In genomic region chr1:200693327-200693726, GRCh38 we compare ENCODE assay signal across 25 cellular contexts.
"Had no signal": no experiment of that assay in that cellular context is flagged by ENCODE, and none has a peak within 500 bp of the region (broad histone marks: within the 10 kb centered on the region; RNA-seq: fewer than 3 reads in every experiment).

No MANE protein-coding gene starts in this region.

- H3K27ac Mint-ChIP-seq: activated CD4-positive, alpha-beta T cell treated with anti-CD3 and anti-CD28 coated beads, Interleukin-2, amount 10 ng/mL, durations not matched to agents 24 days and 14 days; activated CD8-positive, alpha-beta memory T cell treated with anti-CD3 and anti-CD28 coated beads, Interleukin-2, amount 10 ng/mL, durations not matched to agents 7 days and 5 days; activated CD8-positive, alpha-beta T cell treated with anti-CD3 and anti-CD28 coated beads for 36 hours; activated naive CD4-positive, alpha-beta T cell treated with anti-CD3 and anti-CD28 coated beads, Interleukin-2, amount 50 U/mL, for 24 hours; brain; dendritic cell treated with granulocyte-macrophage colony-stimulating factor and Interleukin-4, amounts not matched to agents 40 ng/mL and 50 ng/mL, for 4 days; natural killer cell; type B pancreatic cell had no signal

- H3K36me3 ChIP-seq: heart left ventricle, left lung, sigmoid colon, thoracic aorta, vagina had no signal

- H3K4me3 ChIP-seq: heart left ventricle, left lung, sigmoid colon, thoracic aorta, vagina had no signal

- ATAC-seq: activated CD8-positive, alpha-beta memory T cell treated with anti-CD3 and anti-CD28 coated beads, Interleukin-2, amount 10 ng/mL, durations not matched to agents 7 days and 5 days; activated CD8-positive, alpha-beta T cell treated with anti-CD3 and anti-CD28 coated beads for 36 hours; heart left ventricle; left lung; natural killer cell had no signal

- DNase-seq: activated CD4-positive, alpha-beta T cell treated with anti-CD3 and anti-CD28 coated beads, Interleukin-2, amount 10 ng/mL, durations not matched to agents 24 days and 14 days; activated CD8-positive, alpha-beta memory T cell treated with anti-CD3 and anti-CD28 coated beads, Interleukin-2, amount 10 ng/mL, durations not matched to agents 7 days and 5 days; activated CD8-positive, alpha-beta T cell treated with anti-CD3 and anti-CD28 coated beads for 36 hours; activated gamma-delta T cell; activated T-cell treated with anti-CD3 and anti-CD28 coated beads for 4 hours; aorta; caudate nucleus; effector CD4-positive, alpha-beta T cell; heart left ventricle; islet precursor cell; left lung; midbrain; natural killer cell; sigmoid colon; stimulated activated CD4-positive, alpha-beta T cell treated with anti-CD3 and anti-CD28 coated beads, Interleukin-2, amount 100 ng/mL, for 48 hours; stimulated activated CD8-positive, alpha-beta memory T cell treated with anti-CD3 and anti-CD28 coated beads, Interleukin-4, amount 100 ng/mL, for 48 hours; stimulated activated naive CD4-positive, alpha-beta T cell treated with Interleukin-2 at 50 U/mL for 16 hours; T1000 had no signal

- H3K4me3 Mint-ChIP-seq: activated CD4-positive, alpha-beta T cell treated with anti-CD3 and anti-CD28 coated beads, Interleukin-2, amount 10 ng/mL, durations not matched to agents 24 days and 14 days; activated CD8-positive, alpha-beta memory T cell treated with anti-CD3 and anti-CD28 coated beads, Interleukin-2, amount 10 ng/mL, durations not matched to agents 7 days and 5 days; activated CD8-positive, alpha-beta T cell treated with anti-CD3 and anti-CD28 coated beads for 36 hours; activated naive CD4-positive, alpha-beta T cell treated with anti-CD3 and anti-CD28 coated beads, Interleukin-2, amount 50 U/mL, for 24 hours; brain; dendritic cell treated with granulocyte-macrophage colony-stimulating factor and Interleukin-4, amounts not matched to agents 40 ng/mL and 50 ng/mL, for 4 days; natural killer cell; type B pancreatic cell had no signal

- H3K9me3 Mint-ChIP-seq: activated CD4-positive, alpha-beta T cell treated with anti-CD3 and anti-CD28 coated beads, Interleukin-2, amount 10 ng/mL, durations not matched to agents 24 days and 14 days; activated CD8-positive, alpha-beta T cell treated with anti-CD3 and anti-CD28 coated beads for 36 hours; activated naive CD4-positive, alpha-beta T cell treated with anti-CD3 and anti-CD28 coated beads, Interleukin-2, amount 50 U/mL, for 24 hours; natural killer cell; type B pancreatic cell had no signal

- H3K27me3 ChIP-seq: heart left ventricle, left lung, sigmoid colon, vagina had no signal

- FAIRE-seq: endometrium had no signal

- H3K4me1 Mint-ChIP-seq: activated CD4-positive, alpha-beta T cell treated with anti-CD3 and anti-CD28 coated beads, Interleukin-2, amount 10 ng/mL, durations not matched to agents 24 days and 14 days; activated CD8-positive, alpha-beta memory T cell treated with anti-CD3 and anti-CD28 coated beads, Interleukin-2, amount 10 ng/mL, durations not matched to agents 7 days and 5 days; activated naive CD4-positive, alpha-beta T cell treated with anti-CD3 and anti-CD28 coated beads, Interleukin-2, amount 50 U/mL, for 24 hours; natural killer cell had no signal

- H3K27me3 Mint-ChIP-seq: activated CD8-positive, alpha-beta T cell treated with anti-CD3 and anti-CD28 coated beads for 36 hours; brain; dendritic cell treated with granulocyte-macrophage colony-stimulating factor and Interleukin-4, amounts not matched to agents 40 ng/mL and 50 ng/mL, for 4 days; type B pancreatic cell had no signal

- H3K36me3 Mint-ChIP-seq: activated CD8-positive, alpha-beta memory T cell treated with anti-CD3 and anti-CD28 coated beads, Interleukin-2, amount 10 ng/mL, durations not matched to agents 7 days and 5 days; brain; type B pancreatic cell had no signal
